Comparison of ENCODE assay signal across 17 cellular contexts in genomic region chr12:7501031-7501585, GRCh38. TPM values are rescaled to one million over a fixed set of nuclear protein-coding genes. Genes with fewer than 3 reads are reported as not detected.
DNase-seq lines count a peak whose midpoint lies in the region; ATAC-seq and TF ChIP-seq lines count a peak whose summit lies in the region.
"Had no signal": no experiment of that assay in that cellular context is flagged by ENCODE, and none has a peak within 500 bp of the region (broad histone marks: within the 10 kb centered on the region; RNA-seq: fewer than 3 reads in every experiment).

No MANE protein-coding gene starts in this region.

- ATAC-seq in SK-N-SH treated with all-trans-retinoic acid at 6 μM for 48 hours = peak; percentile 20; the same call in 2 of the 3 replicates
- ATAC-seq in GM21526 (IDR thresholded peaks at IDR 0.05; ENCODE audit: low FRiP score, unreplicated experiment) = no peak
- ATAC-seq: activated T-helper 17 cell treated with anti-CD3 and anti-CD28 coated beads, Interleukin-2, amount 50 U/mL, for 72 hours; effector memory CD8-positive, alpha-beta T cell; GM12878 had no signal

- DNase-seq in Daoy (ENCODE audit: low read depth) (peak; percentile 19), fibroblast of peridontal ligament (ENCODE audit: extremely low read depth) (peak; percentile 44), pons (ENCODE audit: low spot score) (peak; percentile 6), hepatic stellate cell (ENCODE audit: low spot score) (no peak), SW 1271 (lab: John Stamatoyannopoulos, UW) (no peak)
- DNase-seq in activated CD4-positive, alpha-beta T cell treated with anti-CD3 and anti-CD28 coated beads, Interleukin-2, amount 50 U/mL, for 1 hour = no peak
- DNase-seq: activated CD4-positive, alpha-beta memory T cell treated with anti-CD3 and anti-CD28 coated beads for 36 hours; DMS79; effector memory CD8-positive, alpha-beta T cell; mesenchymal stem cell; NCI-H1930; NCI-H82; occipital lobe had no signal

TF ChIP-seq in SK-N-SH treated with all-trans-retinoic acid at 6 μM for 48 hours, 23 proteins besides CTCF, POLR2A, EP300 and RAD21:
- TF ChIP-seq RARB (CRISPR knock-in tag; IDR thresholded peaks at IDR 0.05) (no peak), SNAI2 (CRISPR knock-in tag; IDR thresholded peaks at IDR 0.05) (no peak), OSR1 (CRISPR knock-in tag; IDR thresholded peaks at IDR 0.05) (no peak)

RNA-seq across cellular contexts. Expression of gene CD163, which starts 2.5 kb away (rescaled TPM):
- total RNA-seq in Daoy (2014; rRNA removed; shearing (Covaris generic)) = under 0.01 TPM in 1 of 2 replicates, not detected in the other
- total RNA-seq: activated CD4-positive, alpha-beta memory T cell treated with anti-CD3 and anti-CD28 coated beads for 36 hours; activated T-helper 17 cell treated with anti-CD3 and anti-CD28 coated beads, Interleukin-2, amount 50 U/mL, for 72 hours had no signal

RNA-seq across cellular contexts. Expression of gene CD163L1, which starts 57.2 kb away (rescaled TPM):
- total RNA-seq in Daoy (2014; rRNA removed; shearing (Covaris generic)) = 2.9 and 21.4 TPM in 2 replicates
- total RNA-seq: activated CD4-positive, alpha-beta memory T cell treated with anti-CD3 and anti-CD28 coated beads for 36 hours; activated T-helper 17 cell treated with anti-CD3 and anti-CD28 coated beads, Interleukin-2, amount 50 U/mL, for 72 hours had no signal

Comparison
In these comparisons a context has a peak if more than half of its experiments do, and no peak if none do; other contexts are left out.
1. DNase-seq: peak in Daoy (single experiment), fibroblast of peridontal ligament (single experiment) and pons (single experiment); none in activated CD4-positive, alpha-beta T cell treated with anti-CD3 and anti-CD28 coated beads, Interleukin-2, amount 50 U/mL, for 1 hour (single experiment), hepatic stellate cell (single experiment) and SW 1271 (0 of 2).